Comparison of ENCODE assay signal across 39 cellular contexts in the genomic region with DNA sequence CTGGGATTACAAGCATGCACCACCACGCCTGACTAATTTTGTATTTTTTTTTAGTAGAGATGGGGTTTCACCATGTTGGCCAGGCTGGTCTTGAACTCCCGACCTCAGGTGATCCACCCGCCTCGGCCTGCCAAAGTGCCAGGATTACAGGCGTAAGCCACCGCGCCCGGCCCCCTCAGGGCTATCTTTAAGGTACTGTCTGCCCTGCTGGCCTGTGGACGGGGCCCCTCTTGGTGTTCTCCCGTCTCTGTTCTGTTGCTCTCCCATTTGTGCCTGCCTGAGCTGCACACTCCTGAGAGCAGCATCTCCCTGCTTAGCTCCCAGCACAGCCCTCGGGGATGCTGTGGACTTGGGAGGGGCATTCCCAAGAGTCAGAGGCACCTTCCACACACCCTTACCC. TPM values are rescaled to one million over a fixed set of nuclear protein-coding genes. Genes with fewer than 3 reads are reported as not detected.
"Had no signal": no experiment of that assay in that cellular context is flagged by ENCODE, and none has a peak within 500 bp of the region (broad histone marks: within the 10 kb centered on the region; RNA-seq: fewer than 3 reads in every experiment).

No MANE protein-coding gene starts in this region.

- H3K4me3 Mint-ChIP-seq: activated CD4-positive, alpha-beta memory T cell treated with anti-CD3 and anti-CD28 coated beads for 36 hours; activated CD4-positive, alpha-beta T cell treated with anti-CD3 and anti-CD28 coated beads for 36 hours; activated CD4-positive, alpha-beta T cell treated with anti-CD3 and anti-CD28 coated beads, Interleukin-2, amount 10 ng/mL, durations not matched to agents 24 days and 14 days; activated CD8-positive, alpha-beta memory T cell treated with anti-CD3 and anti-CD28 coated beads, Interleukin-2, amount 10 ng/mL, durations not matched to agents 7 days and 5 days; activated CD8-positive, alpha-beta T cell treated with anti-CD3 and anti-CD28 coated beads, Interleukin-2, amount 10 ng/mL, durations not matched to agents 7 days and 5 days; activated naive CD4-positive, alpha-beta T cell treated with anti-CD3 and anti-CD28 coated beads for 36 hours; activated naive CD4-positive, alpha-beta T cell treated with anti-CD3 and anti-CD28 coated beads, Interleukin-2, amount 50 U/mL, for 24 hours; activated naive CD8-positive, alpha-beta T cell treated with anti-CD3 and anti-CD28 coated beads for 36 hours; activated naive CD8-positive, alpha-beta T cell treated with anti-CD3 and anti-CD28 coated beads, Interleukin-2, amount 50 U/mL, for 24 hours; activated T-helper 1 cell treated with anti-CD3 and anti-CD28 coated beads, Interleukin-12 subunit alpha, Interleukin-12 subunit beta, Interleukin-2, Interleukin-4 antibody, amounts not matched to agents 30 ng/mL and 10 ng/mL and 1 ng/mL, durations not matched to agents 14 hours and 24 hours and 36 hours; brain; endodermal cell; T-helper 17 cell; T-helper 2 cell treated with Interferon-gamma antibody and Interleukin-4, amounts not matched to agents 5 μg/mL and 100 μg/mL, for 36 hours had no signal

- H3K4me1 ChIP-seq: adrenal gland, ascending aorta, breast epithelium, foreskin keratinocyte, gastrocnemius medialis had no signal

- H3K27ac Mint-ChIP-seq: activated CD4-positive, alpha-beta memory T cell treated with anti-CD3 and anti-CD28 coated beads for 36 hours; activated CD4-positive, alpha-beta T cell treated with anti-CD3 and anti-CD28 coated beads for 36 hours; activated CD4-positive, alpha-beta T cell treated with anti-CD3 and anti-CD28 coated beads, Interleukin-2, amount 10 ng/mL, durations not matched to agents 24 days and 14 days; activated CD8-positive, alpha-beta memory T cell treated with anti-CD3 and anti-CD28 coated beads, Interleukin-2, amount 10 ng/mL, durations not matched to agents 7 days and 5 days; activated CD8-positive, alpha-beta T cell treated with anti-CD3 and anti-CD28 coated beads, Interleukin-2, amount 10 ng/mL, durations not matched to agents 7 days and 5 days; activated naive CD4-positive, alpha-beta T cell treated with anti-CD3 and anti-CD28 coated beads for 36 hours; activated naive CD4-positive, alpha-beta T cell treated with anti-CD3 and anti-CD28 coated beads, Interleukin-2, amount 50 U/mL, for 24 hours; activated naive CD8-positive, alpha-beta T cell treated with anti-CD3 and anti-CD28 coated beads for 36 hours; activated naive CD8-positive, alpha-beta T cell treated with anti-CD3 and anti-CD28 coated beads, Interleukin-2, amount 50 U/mL, for 24 hours; activated T-helper 1 cell treated with anti-CD3 and anti-CD28 coated beads, Interleukin-12 subunit alpha, Interleukin-12 subunit beta, Interleukin-2, Interleukin-4 antibody, amounts not matched to agents 30 ng/mL and 10 ng/mL and 1 ng/mL, durations not matched to agents 14 hours and 24 hours and 36 hours; activated T-helper 2 cell treated with anti-CD3 and anti-CD28 coated beads, Interferon-gamma antibody, Interleukin-2, Interleukin-4, amounts not matched to agents 10 μg/mL and 5 μg/mL and 100 μg/mL, durations not matched to agents 14 hours and 24 hours and 36 hours; endodermal cell; T-helper 17 cell; T-helper 2 cell treated with Interferon-gamma antibody and Interleukin-4, amounts not matched to agents 5 μg/mL and 100 μg/mL, for 36 hours had no signal

- H3K36me3 Mint-ChIP-seq: activated CD4-positive, alpha-beta memory T cell treated with anti-CD3 and anti-CD28 coated beads for 36 hours; activated CD8-positive, alpha-beta memory T cell treated with anti-CD3 and anti-CD28 coated beads, Interleukin-2, amount 10 ng/mL, durations not matched to agents 7 days and 5 days; activated naive CD4-positive, alpha-beta T cell treated with anti-CD3 and anti-CD28 coated beads, Interleukin-2, amount 50 U/mL, for 24 hours; activated naive CD8-positive, alpha-beta T cell treated with anti-CD3 and anti-CD28 coated beads for 36 hours had no signal

- H3K9me3 ChIP-seq: adrenal gland, breast epithelium, gastrocnemius medialis had no signal

- H3K36me3 ChIP-seq: adrenal gland, ascending aorta, breast epithelium, cardiac muscle cell, gastrocnemius medialis had no signal

- H3K4me1 Mint-ChIP-seq: activated CD4-positive, alpha-beta T cell treated with anti-CD3 and anti-CD28 coated beads for 36 hours; activated CD4-positive, alpha-beta T cell treated with anti-CD3 and anti-CD28 coated beads, Interleukin-2, amount 10 ng/mL, durations not matched to agents 24 days and 14 days; activated CD8-positive, alpha-beta memory T cell treated with anti-CD3 and anti-CD28 coated beads, Interleukin-2, amount 10 ng/mL, durations not matched to agents 7 days and 5 days; activated naive CD4-positive, alpha-beta T cell treated with anti-CD3 and anti-CD28 coated beads, Interleukin-2, amount 50 U/mL, for 24 hours; activated naive CD8-positive, alpha-beta T cell treated with anti-CD3 and anti-CD28 coated beads for 36 hours; activated naive CD8-positive, alpha-beta T cell treated with anti-CD3 and anti-CD28 coated beads, Interleukin-2, amount 50 U/mL, for 24 hours had no signal

- ATAC-seq: activated CD4-positive, alpha-beta T cell treated with anti-CD3 and anti-CD28 coated beads for 36 hours; activated CD8-positive, alpha-beta memory T cell treated with anti-CD3 and anti-CD28 coated beads, Interleukin-2, amount 10 ng/mL, durations not matched to agents 7 days and 5 days; activated CD8-positive, alpha-beta T cell treated with anti-CD3 and anti-CD28 coated beads, Interleukin-2, amount 10 ng/mL, durations not matched to agents 7 days and 5 days; activated naive CD8-positive, alpha-beta T cell treated with anti-CD3 and anti-CD28 coated beads, Interleukin-2, amount 50 U/mL, for 24 hours; esophagus mucosa; foreskin keratinocyte; gastrocnemius medialis; T-helper 17 cell had no signal

- H3K27me3 Mint-ChIP-seq: activated naive CD8-positive, alpha-beta T cell treated with anti-CD3 and anti-CD28 coated beads for 36 hours had no signal

- H3K4me3 ChIP-seq: adrenal gland, ascending aorta, breast epithelium, cardiac muscle cell, coronary artery, gastrocnemius medialis had no signal

- DNase-seq: activated CD4-positive, alpha-beta memory T cell treated with anti-CD3 and anti-CD28 coated beads for 36 hours; activated CD4-positive, alpha-beta T cell treated with anti-CD3 and anti-CD28 coated beads for 36 hours; activated CD4-positive, alpha-beta T cell treated with anti-CD3 and anti-CD28 coated beads, Interleukin-2, amount 10 ng/mL, durations not matched to agents 24 days and 14 days; activated CD4-positive, CD25-positive, alpha-beta regulatory T cell; activated CD4-positive, CD25-positive, alpha-beta regulatory T cell treated with anti-CD3 and anti-CD28 coated beads, Interleukin-2, amount 50 U/mL, for 72 hours; activated CD8-positive, alpha-beta memory T cell treated with anti-CD3 and anti-CD28 coated beads, Interleukin-2, amount 10 ng/mL, durations not matched to agents 7 days and 5 days; activated CD8-positive, alpha-beta memory T cell treated with anti-CD3 and anti-CD28 coated beads, Interleukin-2, amount 50 U/mL, for 4 hours; activated CD8-positive, alpha-beta T cell treated with anti-CD3 and anti-CD28 coated beads, Interleukin-2, amount 10 ng/mL, durations not matched to agents 7 days and 5 days; activated effector memory CD4-positive, alpha-beta T cell treated with anti-CD3 and anti-CD28 coated beads, Interleukin-2, amount 50 U/mL, for 16 hours; activated naive CD4-positive, alpha-beta T cell treated with anti-CD3 and anti-CD28 coated beads for 36 hours; activated naive CD8-positive, alpha-beta T cell treated with anti-CD3 and anti-CD28 coated beads for 36 hours; activated naive CD8-positive, alpha-beta T cell treated with anti-CD3 and anti-CD28 coated beads, Interleukin-2, amount 50 U/mL, for 24 hours; activated T-cell treated with anti-CD3 and anti-CD28 coated beads, Interleukin-2, amount 50 U/mL, for 1 hour; activated T-cell treated with anti-CD3 and anti-CD28 coated beads, Interleukin-2, amount 50 U/mL, for 48 hours; adrenal gland; amygdala; central memory CD4-positive, alpha-beta T cell; cerebellar nuclear complex; dermis blood vessel endothelial cell; effector memory CD4-positive, alpha-beta T cell; endodermal cell; foreskin keratinocyte; gastrocnemius medialis; glutamatergic neuron; T-helper 1 cell; T-helper 17 cell; T1000 had no signal

- H3K9me3 Mint-ChIP-seq: activated CD4-positive, alpha-beta T cell treated with anti-CD3 and anti-CD28 coated beads, Interleukin-2, amount 10 ng/mL, durations not matched to agents 24 days and 14 days; activated naive CD4-positive, alpha-beta T cell treated with anti-CD3 and anti-CD28 coated beads, Interleukin-2, amount 50 U/mL, for 24 hours; activated naive CD8-positive, alpha-beta T cell treated with anti-CD3 and anti-CD28 coated beads for 36 hours; activated naive CD8-positive, alpha-beta T cell treated with anti-CD3 and anti-CD28 coated beads, Interleukin-2, amount 50 U/mL, for 24 hours; activated T-helper 1 cell treated with anti-CD3 and anti-CD28 coated beads, Interleukin-12 subunit alpha, Interleukin-12 subunit beta, Interleukin-2, Interleukin-4 antibody, amounts not matched to agents 30 ng/mL and 10 ng/mL and 1 ng/mL, durations not matched to agents 14 hours and 24 hours and 36 hours; activated T-helper 2 cell treated with anti-CD3 and anti-CD28 coated beads, Interferon-gamma antibody, Interleukin-2, Interleukin-4, amounts not matched to agents 10 μg/mL and 5 μg/mL and 100 μg/mL, durations not matched to agents 14 hours and 24 hours and 36 hours; endodermal cell; T-helper 2 cell treated with Interferon-gamma antibody and Interleukin-4, amounts not matched to agents 5 μg/mL and 100 μg/mL, for 36 hours had no signal

- H3K27me3 ChIP-seq: adrenal gland, ascending aorta, breast epithelium, cardiac muscle cell had no signal

- H3K27ac ChIP-seq: adrenal gland, ascending aorta, breast epithelium, cardiac muscle cell, coronary artery, foreskin keratinocyte, gastrocnemius medialis had no signal

RNA-seq across cellular contexts. Expression of gene MYBPH, which starts 13.9 kb away (rescaled TPM):
- total RNA-seq: activated CD4-positive, alpha-beta memory T cell treated with anti-CD3 and anti-CD28 coated beads for 36 hours; activated CD4-positive, alpha-beta T cell treated with anti-CD3 and anti-CD28 coated beads for 36 hours; activated CD4-positive, alpha-beta T cell treated with anti-CD3 and anti-CD28 coated beads, Interleukin-2, amount 10 ng/mL, durations not matched to agents 24 days and 14 days; activated CD8-positive, alpha-beta memory T cell treated with anti-CD3 and anti-CD28 coated beads for 36 hours; activated CD8-positive, alpha-beta memory T cell treated with anti-CD3 and anti-CD28 coated beads, Interleukin-2, amount 10 ng/mL, durations not matched to agents 7 days and 5 days; activated CD8-positive, alpha-beta T cell treated with anti-CD3 and anti-CD28 coated beads, Interleukin-2, amount 10 ng/mL, durations not matched to agents 7 days and 5 days; activated naive CD4-positive, alpha-beta T cell treated with anti-CD3 and anti-CD28 coated beads for 36 hours; activated naive CD8-positive, alpha-beta T cell treated with anti-CD3 and anti-CD28 coated beads for 36 hours; activated T-helper 1 cell treated with anti-CD3 and anti-CD28 coated beads, Interleukin-12 subunit alpha, Interleukin-12 subunit beta, Interleukin-2, Interleukin-4 antibody, amounts not matched to agents 30 ng/mL and 10 ng/mL and 1 ng/mL, durations not matched to agents 14 hours and 24 hours and 36 hours; activated T-helper 2 cell treated with anti-CD3 and anti-CD28 coated beads, Interferon-gamma antibody, Interleukin-2, Interleukin-4, amounts not matched to agents 10 μg/mL and 5 μg/mL and 100 μg/mL, durations not matched to agents 14 hours and 24 hours and 36 hours; adrenal gland; ascending aorta; dermis blood vessel endothelial cell; endodermal cell; epithelial cell of proximal tubule; esophagus mucosa; foreskin keratinocyte; T-helper 17 cell had no signal

RNA-seq across cellular contexts. Expression of gene CHI3L1, which starts 24.8 kb away (rescaled TPM):
- total RNA-seq: activated CD4-positive, alpha-beta memory T cell treated with anti-CD3 and anti-CD28 coated beads for 36 hours; activated CD4-positive, alpha-beta T cell treated with anti-CD3 and anti-CD28 coated beads, Interleukin-2, amount 10 ng/mL, durations not matched to agents 24 days and 14 days; activated CD8-positive, alpha-beta memory T cell treated with anti-CD3 and anti-CD28 coated beads for 36 hours; activated CD8-positive, alpha-beta memory T cell treated with anti-CD3 and anti-CD28 coated beads, Interleukin-2, amount 10 ng/mL, durations not matched to agents 7 days and 5 days; activated CD8-positive, alpha-beta T cell treated with anti-CD3 and anti-CD28 coated beads, Interleukin-2, amount 10 ng/mL, durations not matched to agents 7 days and 5 days; activated naive CD8-positive, alpha-beta T cell treated with anti-CD3 and anti-CD28 coated beads for 36 hours; activated T-helper 1 cell treated with anti-CD3 and anti-CD28 coated beads, Interleukin-12 subunit alpha, Interleukin-12 subunit beta, Interleukin-2, Interleukin-4 antibody, amounts not matched to agents 30 ng/mL and 10 ng/mL and 1 ng/mL, durations not matched to agents 14 hours and 24 hours and 36 hours; activated T-helper 2 cell treated with anti-CD3 and anti-CD28 coated beads, Interferon-gamma antibody, Interleukin-2, Interleukin-4, amounts not matched to agents 10 μg/mL and 5 μg/mL and 100 μg/mL, durations not matched to agents 14 hours and 24 hours and 36 hours; cardiac muscle cell; foreskin keratinocyte; T-helper 17 cell had no signal

RNA-seq across cellular contexts. Expression of gene ADORA1, which starts 34.2 kb away (rescaled TPM):
- total RNA-seq: activated CD4-positive, alpha-beta memory T cell treated with anti-CD3 and anti-CD28 coated beads for 36 hours; activated CD4-positive, alpha-beta T cell treated with anti-CD3 and anti-CD28 coated beads for 36 hours; activated CD4-positive, alpha-beta T cell treated with anti-CD3 and anti-CD28 coated beads, Interleukin-2, amount 10 ng/mL, durations not matched to agents 24 days and 14 days; activated CD8-positive, alpha-beta memory T cell treated with anti-CD3 and anti-CD28 coated beads for 36 hours; activated CD8-positive, alpha-beta memory T cell treated with anti-CD3 and anti-CD28 coated beads, Interleukin-2, amount 10 ng/mL, durations not matched to agents 7 days and 5 days; activated CD8-positive, alpha-beta T cell treated with anti-CD3 and anti-CD28 coated beads, Interleukin-2, amount 10 ng/mL, durations not matched to agents 7 days and 5 days; activated naive CD4-positive, alpha-beta T cell treated with anti-CD3 and anti-CD28 coated beads for 36 hours; activated naive CD8-positive, alpha-beta T cell treated with anti-CD3 and anti-CD28 coated beads for 36 hours; activated T-helper 1 cell treated with anti-CD3 and anti-CD28 coated beads, Interleukin-12 subunit alpha, Interleukin-12 subunit beta, Interleukin-2, Interleukin-4 antibody, amounts not matched to agents 30 ng/mL and 10 ng/mL and 1 ng/mL, durations not matched to agents 14 hours and 24 hours and 36 hours; activated T-helper 2 cell treated with anti-CD3 and anti-CD28 coated beads, Interferon-gamma antibody, Interleukin-2, Interleukin-4, amounts not matched to agents 10 μg/mL and 5 μg/mL and 100 μg/mL, durations not matched to agents 14 hours and 24 hours and 36 hours; dermis blood vessel endothelial cell had no signal
